Comparison of ENCODE assay signal across 24 cellular contexts in genomic region chr3:83218383-83219200, GRCh38.
DNase-seq lines count a peak whose midpoint lies in the region; ATAC-seq and TF ChIP-seq lines count a peak whose summit lies in the region.
"Had no signal": no experiment of that assay in that cellular context is flagged by ENCODE, and none has a peak within 500 bp of the region (broad histone marks: within the 10 kb centered on the region; RNA-seq: fewer than 3 reads in every experiment).

No MANE protein-coding gene starts in this region.

- peak; percentile 37 for ATAC-seq in GM18909 (IDR thresholded peaks at IDR 0.05; ENCODE audit: poor library complexity, unreplicated experiment)
- peak; percentile 26 for ATAC-seq in stimulated activated effector memory CD8-positive, alpha-beta T cell treated with anti-CD3 and anti-CD28 coated beads, Interleukin-12 subunit alpha, Interleukin-12 subunit beta, amount 100 ng/mL, for 72 hours
- ATAC-seq in GM19023 (IDR thresholded peaks at IDR 0.05; ENCODE audit: unreplicated experiment): no peak

- no peak overlapping the region for H3K27ac Mint-ChIP-seq in glutamatergic neuron (ENCODE audit: unreplicated experiment)
- no peak overlapping the region for H3K27ac Mint-ChIP-seq in stimulated activated effector memory CD8-positive, alpha-beta T cell treated with anti-CD3 and anti-CD28 coated beads, Interleukin-12 subunit alpha, Interleukin-12 subunit beta, amount 100 ng/mL, for 72 hours
- H3K27ac Mint-ChIP-seq: activated CD4-positive, alpha-beta memory T cell treated with anti-CD3 and anti-CD28 coated beads for 36 hours; endodermal cell; HFFc6; immature natural killer cell; neural progenitor cell had no signal

- H3K9me3 Mint-ChIP-seq in glutamatergic neuron (ENCODE audit: unreplicated experiment): peaks cover 1% of the 10 kb centered on the region
- H3K9me3 Mint-ChIP-seq in stimulated activated effector memory CD8-positive, alpha-beta T cell treated with anti-CD3 and anti-CD28 coated beads, Interleukin-12 subunit alpha, Interleukin-12 subunit beta, amount 100 ng/mL, for 72 hours: peaks cover 22% of the 10 kb centered on the region
- H3K9me3 Mint-ChIP-seq: neural progenitor cell had no signal

- H3K4me1 Mint-ChIP-seq in glutamatergic neuron (ENCODE audit: low read depth, unreplicated experiment): no peaks in the 10 kb centered on the region
- H3K4me1 Mint-ChIP-seq in stimulated activated effector memory CD8-positive, alpha-beta T cell treated with anti-CD3 and anti-CD28 coated beads, Interleukin-12 subunit alpha, Interleukin-12 subunit beta, amount 100 ng/mL, for 72 hours: no peaks in the 10 kb centered on the region
- H3K4me1 Mint-ChIP-seq: endodermal cell, immature natural killer cell, neural progenitor cell had no signal

- peak; percentile 61 for DNase-seq in activated effector memory CD4-positive, alpha-beta T cell treated with anti-CD3 and anti-CD28 coated beads, Interleukin-2, amount 50 U/mL, for 16 hours
- no peak for DNase-seq in activated effector memory CD4-positive, alpha-beta T cell treated with Interleukin-2 at 50 U/mL for 16 hours
- DNase-seq in glutamatergic neuron (peak; percentile 17), AG08396 (ENCODE audit: low spot score) (no peak), NCI-H446 (lab: John Stamatoyannopoulos, UW) (no peak)
- no peak for DNase-seq in stimulated activated effector memory CD8-positive, alpha-beta T cell treated with anti-CD3 and anti-CD28 coated beads, Interleukin-12 subunit alpha, Interleukin-12 subunit beta, amount 100 ng/mL, for 72 hours (ENCODE audit: low spot score in 2 of 2)
- DNase-seq: activated CD4-positive, alpha-beta memory T cell treated with anti-CD3 and anti-CD28 coated beads for 36 hours; activated CD4-positive, CD25-positive, alpha-beta regulatory T cell; activated T-cell treated with anti-CD3 and anti-CD28 coated beads for 4 hours; Caco-2; endodermal cell; HFFc6; hippocampal formation; immature natural killer cell; IMR-90; lower lobe of right lung; NCI-H1092; NCI-H2029; NCI-H2227 treated with DMSO at 0.1 percent for 48 hours; SHP77; SW 1271 had no signal

- no peak overlapping the region for H3K4me3 Mint-ChIP-seq in glutamatergic neuron (ENCODE audit: unreplicated experiment)
- H3K4me3 Mint-ChIP-seq in stimulated activated effector memory CD8-positive, alpha-beta T cell treated with anti-CD3 and anti-CD28 coated beads, Interleukin-12 subunit alpha, Interleukin-12 subunit beta, amount 100 ng/mL, for 72 hours: no peak overlapping the region
- H3K4me3 Mint-ChIP-seq: activated CD4-positive, alpha-beta memory T cell treated with anti-CD3 and anti-CD28 coated beads for 36 hours; HFFc6; immature natural killer cell; neural progenitor cell had no signal

- no peaks in the 10 kb centered on the region for H3K27me3 Mint-ChIP-seq in glutamatergic neuron (ENCODE audit: unreplicated experiment)
- H3K27me3 Mint-ChIP-seq: activated CD4-positive, alpha-beta memory T cell treated with anti-CD3 and anti-CD28 coated beads for 36 hours had no signal

- no peaks in the 10 kb centered on the region for H3K36me3 Mint-ChIP-seq in glutamatergic neuron (ENCODE audit: unreplicated experiment)
- H3K36me3 Mint-ChIP-seq in stimulated activated effector memory CD8-positive, alpha-beta T cell treated with anti-CD3 and anti-CD28 coated beads, Interleukin-12 subunit alpha, Interleukin-12 subunit beta, amount 100 ng/mL, for 72 hours: no peaks in the 10 kb centered on the region
- H3K36me3 Mint-ChIP-seq: activated CD4-positive, alpha-beta memory T cell treated with anti-CD3 and anti-CD28 coated beads for 36 hours; neural progenitor cell had no signal

- no peak for TF ChIP-seq CTCF in glutamatergic neuron (IDR thresholded peaks at IDR 0.05; ENCODE audit: partially characterized antibody, unreplicated experiment)

Comparison
In these comparisons a context has a peak if more than half of its experiments do, and no peak if none do; other contexts are left out.
1. DNase-seq: peak in activated effector memory CD4-positive, alpha-beta T cell treated with anti-CD3 and anti-CD28 coated beads, Interleukin-2, amount 50 U/mL, for 16 hours (single experiment) and glutamatergic neuron (single experiment); none in activated effector memory CD4-positive, alpha-beta T cell treated with Interleukin-2 at 50 U/mL for 16 hours (single experiment), stimulated activated effector memory CD8-positive, alpha-beta T cell treated with anti-CD3 and anti-CD28 coated beads, Interleukin-12 subunit alpha, Interleukin-12 subunit beta, amount 100 ng/mL, for 72 hours (0 of 2), AG08396 (single experiment) and NCI-H446 (0 of 2).